ENCODE assay signal across 33 cellular contexts in genomic region chr7:104903781-104904180, GRCh38.
"Had no signal": no experiment of that assay in that cellular context is flagged by ENCODE, and none has a peak within 500 bp of the region (broad histone marks: within the 10 kb centered on the region; RNA-seq: fewer than 3 reads in every experiment).

No MANE protein-coding gene starts in this region.

- H3K9me3 ChIP-seq: MG63 had no signal

- H3K36me3 ChIP-seq: MG63 had no signal

- H3K27me3 ChIP-seq: MG63 had no signal

- DNase-seq: Karpas-422, Kasumi-1, MG63, MM.1S, MV-4-11, NCI-H1048, NCI-H1092, NCI-H1092 treated with DMSO at 0.1 percent for 48 hours, NCI-H1105, NCI-H1105 treated with DMSO at 0.1 percent for 48 hours, NCI-H1417, NCI-H1417 treated with DMSO at 0.1 percent for 48 hours, NCI-H1436, NCI-H1436 treated with DMSO at 0.1 percent for 48 hours, NCI-H146, NCI-H1694, NCI-H1694 treated with DMSO at 0.1 percent for 48 hours, NCI-H187, NCI-H187 treated with DMSO at 0.1 percent for 48 hours, NCI-H1930, NCI-H2029, NCI-H2029 treated with DMSO at 0.1 percent for 48 hours, NCI-H2081, NCI-H2081 treated with DMSO at 0.1 percent for 48 hours, NCI-H2107, NCI-H2171, NCI-H2171 treated with DMSO at 0.1 percent for 48 hours, NCI-H2227 treated with DMSO at 0.1 percent for 48 hours, NCI-H345, NCI-H446, NCI-H446 treated with DMSO at 0.1 percent for 48 hours, NCI-H510A, NCI-H510A treated with DMSO at 0.1 percent for 48 hours had no signal

- H3K4me3 ChIP-seq: MG63 had no signal
